In genomic region chr2:20935168-20935567, GRCh38 we compare ENCODE assay signal across 24 cellular contexts.
DNase-seq lines count a peak whose midpoint lies in the region; ATAC-seq and TF ChIP-seq lines count a peak whose summit lies in the region.
"Had no signal": no experiment of that assay in that cellular context is flagged by ENCODE, and none has a peak within 500 bp of the region (broad histone marks: within the 10 kb centered on the region; RNA-seq: fewer than 3 reads in every experiment).

No MANE protein-coding gene starts in this region.

- DNase-seq in Calu3 (peak; percentile 11), HuH-7 (ENCODE audit: low spot score) (peak; percentile 32), mesenchymal stem cell (no peak), sigmoid colon (no peak)
- DNase-seq in CD8-positive, alpha-beta memory T cell, result no peak
- DNase-seq in stimulated activated CD4-positive, alpha-beta T cell treated with anti-CD3 and anti-CD28 coated beads, Interleukin-15, amount 100 ng/mL, for 24 hours, result no peak
- no peak for DNase-seq in naive thymus-derived CD8-positive, alpha-beta T cell
- DNase-seq: 8988T; ACHN; AML-193; BE2C; Caco-2; CD4-positive, alpha-beta memory T cell; DMS 273 treated with DMSO at 0.1 percent for 48 hours; DMS79; EL; GDM1; GM23248; H7; HCEC 1CT had no signal

- H2BK120ac ChIP-seq in mesenchymal stem cell (ENCODE audit: low read depth, low read length), result no peak overlapping the region

- H3K9me3 Mint-ChIP-seq in Calu3 (ENCODE audit: low read depth, unreplicated experiment), result peaks cover 2% of the 10 kb centered on the region
- no peaks in the 10 kb centered on the region for H3K9me3 Mint-ChIP-seq in CD8-positive, alpha-beta memory T cell
- H3K9me3 Mint-ChIP-seq in naive thymus-derived CD8-positive, alpha-beta T cell, result peaks cover 0 to 6% (median 0%) of the 10 kb centered on the region in 9 donors

- H3K4me2 ChIP-seq in mesenchymal stem cell (ENCODE audit: low read length, poor library complexity, severe bottlenecking), result no peak overlapping the region
- H3K4me2 ChIP-seq: A549; BLaER1 treated with 17β-estradiol and CSF1 and Interleukin-3, amounts not matched to agents 10 nM and 100 nM had no signal

- H2BK15ac ChIP-seq in mesenchymal stem cell (ENCODE audit: low read depth, poor library complexity, severe bottlenecking), result no peak overlapping the region

- H3K9me3 ChIP-seq in mesenchymal stem cell (ENCODE audit: control insufficient read depth, low read length) (no peaks in the 10 kb centered on the region), sigmoid colon (no peaks in the 10 kb centered on the region)
- H3K9me3 ChIP-seq in CD8-positive, alpha-beta memory T cell (ENCODE audit: low read length), result no peaks in the 10 kb centered on the region
- H3K9me3 ChIP-seq: A549, BE2C, Caco-2 had no signal

- H3K18ac ChIP-seq in mesenchymal stem cell (ENCODE audit: low read depth in 1 of 2, low read length in 2 of 2), result no peak overlapping the region

- H3K4me1 ChIP-seq in mesenchymal stem cell (ENCODE audit: control insufficient read depth, insufficient read depth, low read depth, low read length) (peaks cover 14% of the 10 kb centered on the region), sigmoid colon (peaks cover 0 to 72% (median 59%) of the 10 kb centered on the region in 4 donors)
- no peaks in the 10 kb centered on the region for H3K4me1 ChIP-seq in CD8-positive, alpha-beta memory T cell (ENCODE audit: insufficient read depth, low read length)
- H3K4me1 ChIP-seq: A549, Caco-2 had no signal

- H3K36me3 ChIP-seq in mesenchymal stem cell (ENCODE audit: control insufficient read depth in 1 of 2, insufficient read depth in 2 of 2, low read depth in 1 of 2, low read length in 2 of 2), result no peaks in the 10 kb centered on the region
- no peaks in the 10 kb centered on the region for H3K36me3 ChIP-seq in sigmoid colon
- H3K36me3 ChIP-seq in CD8-positive, alpha-beta memory T cell (ENCODE audit: insufficient read depth, low read length), result no peaks in the 10 kb centered on the region
- H3K36me3 ChIP-seq: BE2C; BLaER1 treated with 17β-estradiol and CSF1 and Interleukin-3, amounts not matched to agents 10 nM and 100 nM had no signal

- H3K36me3 Mint-ChIP-seq in Calu3 (ENCODE audit: insufficient read depth, unreplicated experiment), result no peaks in the 10 kb centered on the region
- no peaks in the 10 kb centered on the region for H3K36me3 Mint-ChIP-seq in CD8-positive, alpha-beta memory T cell
- H3K36me3 Mint-ChIP-seq in naive thymus-derived CD8-positive, alpha-beta T cell, result no peaks in the 10 kb centered on the region
- H3K36me3 Mint-ChIP-seq: CD14-positive monocyte had no signal

- no peak overlapping the region for H4K8ac ChIP-seq in mesenchymal stem cell (ENCODE audit: low read length)

- H3K9ac ChIP-seq in mesenchymal stem cell (ENCODE audit: low read length), result no peak overlapping the region
- H3K9ac ChIP-seq: BLaER1 treated with 17β-estradiol and CSF1 and Interleukin-3, amounts not matched to agents 10 nM and 100 nM; GM23248 had no signal

- no peak overlapping the region for H2AFZ ChIP-seq in mesenchymal stem cell (ENCODE audit: low read depth, low read length)
- H2AFZ ChIP-seq: GM23248 had no signal

- H3K27me3 Mint-ChIP-seq in Calu3 (ENCODE audit: unreplicated experiment), result peaks cover 98% of the 10 kb centered on the region
- peaks cover 2 to 24% of the 10 kb centered on the region in 2 donors for H3K27me3 Mint-ChIP-seq in CD8-positive, alpha-beta memory T cell
- H3K27me3 Mint-ChIP-seq in naive thymus-derived CD8-positive, alpha-beta T cell, result peaks cover 5 to 21% (median 14%) of the 10 kb centered on the region in 5 donors

- CTCF ChIA-PET in Calu3 (lab: Charles Lee), result no interaction called here
- CTCF ChIA-PET in CD8-positive, alpha-beta memory T cell (lab: Charles Lee), result no interaction called here

- TF ChIP-seq CTCF in Calu3 (IDR thresholded peaks at IDR 0.05; ENCODE audit: unreplicated experiment) (no peak), sigmoid colon (IDR thresholded peaks at IDR 0.05) (no peak)

- H3K27ac Mint-ChIP-seq in Calu3 (ENCODE audit: unreplicated experiment), result no peak overlapping the region
- no peak overlapping the region for H3K27ac Mint-ChIP-seq in CD8-positive, alpha-beta memory T cell
- no peak overlapping the region for H3K27ac Mint-ChIP-seq in naive thymus-derived CD8-positive, alpha-beta T cell
- H3K27ac Mint-ChIP-seq: CD14-positive monocyte; CD4-positive, alpha-beta memory T cell had no signal

- no peak for TF ChIP-seq EP300 in sigmoid colon (IDR thresholded peaks at IDR 0.05)

- H3K4me3 ChIP-seq in mesenchymal stem cell (ENCODE audit: insufficient read depth in 1 of 2, low read depth in 1 of 2, low read length in 2 of 2) (no peak overlapping the region), sigmoid colon (no peak overlapping the region)
- H3K4me3 ChIP-seq in CD8-positive, alpha-beta memory T cell (ENCODE audit: low read length), result no peak overlapping the region
- H3K4me3 ChIP-seq: A549; BLaER1 treated with 17β-estradiol and CSF1 and Interleukin-3, amounts not matched to agents 10 nM and 100 nM; GM12878; GM23248 had no signal

- no peak overlapping the region for H3K14ac ChIP-seq in mesenchymal stem cell (ENCODE audit: low read length in 2 of 2)

- peak overlapping the region; percentile 84 for H2AK5ac ChIP-seq in mesenchymal stem cell (ENCODE audit: low read length, severe bottlenecking)

- no peaks in the 10 kb centered on the region for H3K79me1 ChIP-seq in mesenchymal stem cell (replicated peaks; ENCODE audit: low read length, poor library complexity, severe bottlenecking)

- no peak overlapping the region for H2BK12ac ChIP-seq in mesenchymal stem cell (ENCODE audit: low read length in 2 of 2)

- no peak for ATAC-seq in naive thymus-derived CD8-positive, alpha-beta T cell
- ATAC-seq: A549, GM12878 had no signal

- H3K4ac ChIP-seq in mesenchymal stem cell (ENCODE audit: low read depth in 1 of 2, low read length in 2 of 2), result no peak overlapping the region

- TF ChIP-seq POLR2A in sigmoid colon (IDR thresholded peaks at IDR 0.05), result no peak

- POLR2A ChIA-PET in CD8-positive, alpha-beta memory T cell (lab: Charles Lee), result no interaction called here
- POLR2A ChIA-PET in naive thymus-derived CD8-positive, alpha-beta T cell (lab: Charles Lee), result no interaction called here

- no peak overlapping the region for H3K23ac ChIP-seq in mesenchymal stem cell (ENCODE audit: low read length in 2 of 2)

- no peak overlapping the region for H3K4me3 Mint-ChIP-seq in Calu3 (ENCODE audit: low read depth, unreplicated experiment)
- H3K4me3 Mint-ChIP-seq in CD8-positive, alpha-beta memory T cell, result no peak overlapping the region
- H3K4me3 Mint-ChIP-seq in naive thymus-derived CD8-positive, alpha-beta T cell, result no peak overlapping the region
- H3K4me3 Mint-ChIP-seq: CD14-positive monocyte; CD4-positive, alpha-beta memory T cell had no signal

- no peak overlapping the region for H3K27ac ChIP-seq in mesenchymal stem cell (ENCODE audit: low read length, poor library complexity, severe bottlenecking)
- H3K27ac ChIP-seq in sigmoid colon, result peak overlapping the region in 3 of 4 donors; percentile 32 to 63 (median 63)
- H3K27ac ChIP-seq in CD8-positive, alpha-beta memory T cell (ENCODE audit: low read depth, low read length), result no peak overlapping the region
- H3K27ac ChIP-seq: A549; BLaER1 treated with 17β-estradiol and CSF1 and Interleukin-3, amounts not matched to agents 10 nM and 100 nM; GM23248 had no signal

- intact Hi-C loops in Calu3 (cut with micrococcal nuclease; ENCODE audit: unreplicated experiment) (no loop called here), sigmoid colon (cut with DNase I) (no loop called here)

- H4K91ac ChIP-seq in mesenchymal stem cell (ENCODE audit: low read length), result no peak overlapping the region

- no TSS peak for BruUV-seq in Calu3 (replicated peaks; lab: Mats Ljungman, UMichigan)

- no peaks in the 10 kb centered on the region for H3K4me1 Mint-ChIP-seq in Calu3 (ENCODE audit: low read depth, unreplicated experiment)
- no peaks in the 10 kb centered on the region for H3K4me1 Mint-ChIP-seq in CD8-positive, alpha-beta memory T cell
- no peaks in the 10 kb centered on the region for H3K4me1 Mint-ChIP-seq in naive thymus-derived CD8-positive, alpha-beta T cell
- H3K4me1 Mint-ChIP-seq: CD14-positive monocyte; CD4-positive, alpha-beta memory T cell had no signal

- peak overlapping the region; percentile 33 for H2BK5ac ChIP-seq in mesenchymal stem cell (ENCODE audit: low read depth, low read length, poor library complexity, severe bottlenecking)

- WGBS in mesenchymal stem cell, result 65% methylated on average over 4 of the region's 6 CpGs
- 50 to 75% methylated on average over 6 of the region's 6 CpGs for WGBS in sigmoid colon, 2 donors

- H3K27me3 ChIP-seq in mesenchymal stem cell (ENCODE audit: control insufficient read depth in 1 of 2, insufficient read depth in 1 of 2, low read length in 2 of 2) (peaks cover 0 to 13% of the 10 kb centered on the region in 2 experiments), sigmoid colon (no peaks in the 10 kb centered on the region)
- H3K27me3 ChIP-seq in CD8-positive, alpha-beta memory T cell (ENCODE audit: insufficient read depth, low read length, poor library complexity, severe bottlenecking), result no peaks in the 10 kb centered on the region
- H3K27me3 ChIP-seq: BE2C; BLaER1 treated with 17β-estradiol and CSF1 and Interleukin-3, amounts not matched to agents 10 nM and 100 nM had no signal

Comparison
In these comparisons a context has a peak if more than half of its experiments do, and no peak if none do; other contexts are left out.
1. DNase-seq: peak in Calu3 (single experiment) and HuH-7 (single experiment); none in mesenchymal stem cell (single experiment), sigmoid colon (single experiment), CD8-positive, alpha-beta memory T cell (0 of 5), stimulated activated CD4-positive, alpha-beta T cell treated with anti-CD3 and anti-CD28 coated beads, Interleukin-15, amount 100 ng/mL, for 24 hours (single experiment) and naive thymus-derived CD8-positive, alpha-beta T cell (0 of 10).
2. H3K27ac ChIP-seq: peak in sigmoid colon (3 of 4); none in mesenchymal stem cell (single experiment) and CD8-positive, alpha-beta memory T cell (single experiment).